In genomic region chr6:16533210-16533609, GRCh38 we compare ENCODE assay signal across 18 cellular contexts.
DNase-seq lines count a peak whose midpoint lies in the region; ATAC-seq and TF ChIP-seq lines count a peak whose summit lies in the region.
"Had no signal": no experiment of that assay in that cellular context is flagged by ENCODE, and none has a peak within 500 bp of the region (broad histone marks: within the 10 kb centered on the region; RNA-seq: fewer than 3 reads in every experiment).

No MANE protein-coding gene starts in this region.

- H3K4me3 ChIP-seq in fibroblast of villous mesenchyme (ENCODE audit: low read depth, low read length): no peak overlapping the region
- H3K4me3 ChIP-seq: GM23248, K562 had no signal

- peak overlapping the region; percentile 3 for H3K27ac Mint-ChIP-seq in activated naive CD4-positive, alpha-beta T cell treated with anti-CD3 and anti-CD28 coated beads for 36 hours
- H3K27ac Mint-ChIP-seq in stimulated activated memory B cell treated with anti-CD40 and anti-IgM and Interleukin-4, amounts not matched to agents 10 μg/mL and 1 μg/mL and 100 μg/mL, for 72 hours: peak overlapping the region; percentile 57
- no peak overlapping the region for H3K27ac Mint-ChIP-seq in glutamatergic neuron (ENCODE audit: unreplicated experiment)

- no peaks in the 10 kb centered on the region for H3K27me3 Mint-ChIP-seq in activated naive CD4-positive, alpha-beta T cell treated with anti-CD3 and anti-CD28 coated beads for 36 hours (ENCODE audit: low read depth)
- no peaks in the 10 kb centered on the region for H3K27me3 Mint-ChIP-seq in stimulated activated memory B cell treated with anti-CD40 and anti-IgM and Interleukin-4, amounts not matched to agents 10 μg/mL and 1 μg/mL and 100 μg/mL, for 72 hours
- no peaks in the 10 kb centered on the region for H3K27me3 Mint-ChIP-seq in glutamatergic neuron (ENCODE audit: unreplicated experiment)
- H3K27me3 Mint-ChIP-seq: CD4-positive, CD25-positive, alpha-beta regulatory T cell had no signal

- intact Hi-C loops in activated naive CD4-positive, alpha-beta T cell treated with anti-CD3 and anti-CD28 coated beads for 36 hours (cut with micrococcal nuclease): loop anchor here (1.0 to 5.0 kb wide), 6 partner anchors 22 to 228 kb away; partner anchors contain the start of gene ATXN1

- ATAC-seq in stimulated activated memory B cell treated with anti-CD40 and anti-IgM and Interleukin-4, amounts not matched to agents 10 μg/mL and 1 μg/mL and 100 μg/mL, for 72 hours: no peak
- ATAC-seq in HG02840 (IDR thresholded peaks at IDR 0.05; ENCODE audit: low FRiP score, unreplicated experiment): no peak
- ATAC-seq: HCT116, K562 had no signal

- no peak overlapping the region for H3K4me3 Mint-ChIP-seq in activated naive CD4-positive, alpha-beta T cell treated with anti-CD3 and anti-CD28 coated beads for 36 hours
- H3K4me3 Mint-ChIP-seq in stimulated activated memory B cell treated with anti-CD40 and anti-IgM and Interleukin-4, amounts not matched to agents 10 μg/mL and 1 μg/mL and 100 μg/mL, for 72 hours: no peak overlapping the region
- no peak overlapping the region for H3K4me3 Mint-ChIP-seq in glutamatergic neuron (ENCODE audit: unreplicated experiment)
- H3K4me3 Mint-ChIP-seq: CD4-positive, CD25-positive, alpha-beta regulatory T cell had no signal

- in situ Hi-C loops in SK-MEL-5 (cut with HindIII; ENCODE audit: low pct_unique_long_range_greater_than_20kb, low sequenced_read_pairs): no loop called here

- H3K9me3 Mint-ChIP-seq in activated naive CD4-positive, alpha-beta T cell treated with anti-CD3 and anti-CD28 coated beads for 36 hours: no peaks in the 10 kb centered on the region
- H3K9me3 Mint-ChIP-seq in stimulated activated memory B cell treated with anti-CD40 and anti-IgM and Interleukin-4, amounts not matched to agents 10 μg/mL and 1 μg/mL and 100 μg/mL, for 72 hours: peaks cover 2% of the 10 kb centered on the region
- no peaks in the 10 kb centered on the region for H3K9me3 Mint-ChIP-seq in glutamatergic neuron (ENCODE audit: unreplicated experiment)
- H3K9me3 Mint-ChIP-seq: CD4-positive, CD25-positive, alpha-beta regulatory T cell had no signal

- H3K36me3 Mint-ChIP-seq in activated naive CD4-positive, alpha-beta T cell treated with anti-CD3 and anti-CD28 coated beads for 36 hours (ENCODE audit: low read depth): no peaks in the 10 kb centered on the region
- peaks cover 23% of the 10 kb centered on the region for H3K36me3 Mint-ChIP-seq in stimulated activated memory B cell treated with anti-CD40 and anti-IgM and Interleukin-4, amounts not matched to agents 10 μg/mL and 1 μg/mL and 100 μg/mL, for 72 hours
- no peaks in the 10 kb centered on the region for H3K36me3 Mint-ChIP-seq in glutamatergic neuron (ENCODE audit: unreplicated experiment)
- H3K36me3 Mint-ChIP-seq: CD4-positive, CD25-positive, alpha-beta regulatory T cell had no signal

- no peak for DNase-seq in activated naive CD4-positive, alpha-beta T cell treated with anti-CD3 and anti-CD28 coated beads for 36 hours
- no peak for DNase-seq in activated naive CD4-positive, alpha-beta T cell (lab: John Stamatoyannopoulos, UW)
- peak; percentile 13 for DNase-seq in SK-MEL-5 (ENCODE audit: low read depth, low spot score)
- peak; percentile 31 for DNase-seq in fibroblast of villous mesenchyme (ENCODE audit: low read depth)
- no peak for DNase-seq in glutamatergic neuron
- DNase-seq: ACHN; CD4-positive, CD25-positive, alpha-beta regulatory T cell; DMS79 treated with DMSO at 0.1 percent for 48 hours; GDM1; NCI-H146; NCI-H2081 treated with DMSO at 0.1 percent for 48 hours; NCI-H2227 treated with DMSO at 0.1 percent for 48 hours; OCI-M1 had no signal

- CTCF ChIA-PET in activated naive CD4-positive, alpha-beta T cell treated with anti-CD3 and anti-CD28 coated beads for 36 hours (lab: Charles Lee): interaction anchor here (0.7 to 2.9 kb wide), 3 partner anchors 20 to 165 kb away, joined by 3 to 13 read pairs (median 7); no protein-coding TSS in a partner anchor

- H3K4me1 Mint-ChIP-seq in activated naive CD4-positive, alpha-beta T cell treated with anti-CD3 and anti-CD28 coated beads for 36 hours (ENCODE audit: low read depth): peaks cover 21% of the 10 kb centered on the region
- peaks cover 39% of the 10 kb centered on the region for H3K4me1 Mint-ChIP-seq in stimulated activated memory B cell treated with anti-CD40 and anti-IgM and Interleukin-4, amounts not matched to agents 10 μg/mL and 1 μg/mL and 100 μg/mL, for 72 hours
- H3K4me1 Mint-ChIP-seq in glutamatergic neuron (ENCODE audit: low read depth, unreplicated experiment): no peaks in the 10 kb centered on the region

- TF ChIP-seq CTCF in fibroblast of villous mesenchyme (IDR thresholded peaks at IDR 0.05; ENCODE audit: insufficient read depth, low read depth, low read length) (no peak), glutamatergic neuron (IDR thresholded peaks at IDR 0.05; ENCODE audit: partially characterized antibody, unreplicated experiment) (no peak)

Comparison
In these comparisons a context has a peak if more than half of its experiments do, and no peak if none do; other contexts are left out.
1. DNase-seq: peak in SK-MEL-5 (single experiment) and fibroblast of villous mesenchyme (single experiment); none in activated naive CD4-positive, alpha-beta T cell treated with anti-CD3 and anti-CD28 coated beads for 36 hours (single experiment), activated naive CD4-positive, alpha-beta T cell (0 of 4) and glutamatergic neuron (single experiment).